Comparison of ENCODE assay signal across 14 cellular contexts in genomic region chr10:78330884-78331283, GRCh38.
DNase-seq lines count a peak whose midpoint lies in the region; TF ChIP-seq lines count a peak whose summit lies in the region.
"Had no signal": no experiment of that assay in that cellular context is flagged by ENCODE, and none has a peak within 500 bp of the region (broad histone marks: within the 10 kb centered on the region; RNA-seq: fewer than 3 reads in every experiment).

No MANE protein-coding gene starts in this region.

- H3K9me3 ChIP-seq in esophagus squamous epithelium, result peaks cover 0 to 15% (median 10%) of the 10 kb centered on the region in 3 donors
- peaks cover 0 to 6% (median 0%) of the 10 kb centered on the region in 4 donors for H3K9me3 ChIP-seq in sigmoid colon
- peaks cover 0 to 6% of the 10 kb centered on the region in 2 donors for H3K9me3 ChIP-seq in uterus
- H3K9me3 ChIP-seq: BE2C had no signal

- H3K4me1 ChIP-seq in esophagus squamous epithelium, result peaks cover 1 to 16% (median 16%) of the 10 kb centered on the region in 3 donors
- H3K4me1 ChIP-seq in sigmoid colon, result peaks cover 0 to 43% (median 42%) of the 10 kb centered on the region in 4 donors
- H3K4me1 ChIP-seq in uterus, result peaks cover 0 to 5% of the 10 kb centered on the region in 2 donors

- no peak for TF ChIP-seq EP300 in sigmoid colon (IDR thresholded peaks at IDR 0.05)

- peaks cover 16% of the 10 kb centered on the region for H3K27me3 Mint-ChIP-seq in nephron (ENCODE audit: low read depth)

- intact Hi-C loops in esophagus squamous epithelium (cut with DNase I), result no loop called here
- intact Hi-C loops in sigmoid colon (cut with DNase I), result loop anchor here (5.0 kb wide), 1 partner anchor 141 kb away; no protein-coding TSS in a partner anchor
- intact Hi-C loops in uterus (cut with DNase I; ENCODE audit: low total_unique reads), result no loop called here

- H3K36me3 ChIP-seq in esophagus squamous epithelium (no peaks in the 10 kb centered on the region), sigmoid colon (no peaks in the 10 kb centered on the region), uterus (no peaks in the 10 kb centered on the region)
- H3K36me3 ChIP-seq: BE2C, Peyer's patch had no signal

- H3K27ac ChIP-seq in esophagus squamous epithelium (peak overlapping the region in 3 of 4 donors; percentile 9 to 78 (median 52)), sigmoid colon (peak overlapping the region; percentile 41 to 86 (median 82)), uterus (peak overlapping the region; percentile 70 to 84)

- DNase-seq in esophagus squamous epithelium (lab: John Stamatoyannopoulos, UW) (no peak), sigmoid colon (no peak), uterus (peak in 1 of 2 donors; percentile 13), NCI-H2196 (lab: John Stamatoyannopoulos, UW; ENCODE audit: unreplicated experiment) (no peak), DMS53 (lab: John Stamatoyannopoulos, UW) (no peak), DMS153 treated with DMSO at 0.1 percent for 48 hours (lab: John Stamatoyannopoulos, UW; ENCODE audit: unreplicated experiment) (no peak)
- DNase-seq: BE2C, NCI-H1417 treated with DMSO at 0.1 percent for 48 hours, NCI-H2029, NCI-H510A treated with DMSO at 0.1 percent for 48 hours, SHP77 treated with DMSO at 0.1 percent for 48 hours had no signal

- H3K4me3 ChIP-seq in esophagus squamous epithelium (no peak overlapping the region), sigmoid colon (no peak overlapping the region), uterus (no peak overlapping the region)
- H3K4me3 ChIP-seq: Peyer's patch had no signal

- H3K27me3 ChIP-seq in esophagus squamous epithelium (no peaks in the 10 kb centered on the region), sigmoid colon (no peaks in the 10 kb centered on the region), uterus (no peaks in the 10 kb centered on the region)
- H3K27me3 ChIP-seq: BE2C, Peyer's patch had no signal

- peaks cover 23% of the 10 kb centered on the region for H3K9me3 Mint-ChIP-seq in nephron

- H3K27ac Mint-ChIP-seq in nephron, result peak overlapping the region; percentile 13 to 47 (median 28)
- H3K27ac Mint-ChIP-seq: CD8-positive, alpha-beta T cell had no signal

- no peak overlapping the region for H3K4me3 Mint-ChIP-seq in nephron
- H3K4me3 Mint-ChIP-seq: CD8-positive, alpha-beta T cell had no signal

- WGBS in esophagus squamous epithelium, 2 donors, result 76 to 85% methylated on average over 4 of the region's 4 CpGs
- 90 to 94% methylated on average over 4 of the region's 4 CpGs for WGBS in sigmoid colon, 2 donors

- TF ChIP-seq POLR2A in esophagus squamous epithelium (IDR thresholded peaks at IDR 0.05) (no peak), sigmoid colon (IDR thresholded peaks at IDR 0.05) (no peak), uterus (IDR thresholded peaks at IDR 0.05) (no peak)

- peaks cover 17% of the 10 kb centered on the region for H3K4me1 Mint-ChIP-seq in nephron

- TF ChIP-seq CTCF in esophagus squamous epithelium (IDR thresholded peaks at IDR 0.05) (no peak), nephron (IDR thresholded peaks at IDR 0.05; ENCODE audit: unreplicated experiment in 3 of 3) (no peak), sigmoid colon (IDR thresholded peaks at IDR 0.05) (no peak), uterus (IDR thresholded peaks at IDR 0.05) (no peak)

- peaks cover 18% of the 10 kb centered on the region for H3K36me3 Mint-ChIP-seq in nephron (ENCODE audit: low read depth)
